Comparison of ENCODE assay signal across 22 cellular contexts in the genomic region with DNA sequence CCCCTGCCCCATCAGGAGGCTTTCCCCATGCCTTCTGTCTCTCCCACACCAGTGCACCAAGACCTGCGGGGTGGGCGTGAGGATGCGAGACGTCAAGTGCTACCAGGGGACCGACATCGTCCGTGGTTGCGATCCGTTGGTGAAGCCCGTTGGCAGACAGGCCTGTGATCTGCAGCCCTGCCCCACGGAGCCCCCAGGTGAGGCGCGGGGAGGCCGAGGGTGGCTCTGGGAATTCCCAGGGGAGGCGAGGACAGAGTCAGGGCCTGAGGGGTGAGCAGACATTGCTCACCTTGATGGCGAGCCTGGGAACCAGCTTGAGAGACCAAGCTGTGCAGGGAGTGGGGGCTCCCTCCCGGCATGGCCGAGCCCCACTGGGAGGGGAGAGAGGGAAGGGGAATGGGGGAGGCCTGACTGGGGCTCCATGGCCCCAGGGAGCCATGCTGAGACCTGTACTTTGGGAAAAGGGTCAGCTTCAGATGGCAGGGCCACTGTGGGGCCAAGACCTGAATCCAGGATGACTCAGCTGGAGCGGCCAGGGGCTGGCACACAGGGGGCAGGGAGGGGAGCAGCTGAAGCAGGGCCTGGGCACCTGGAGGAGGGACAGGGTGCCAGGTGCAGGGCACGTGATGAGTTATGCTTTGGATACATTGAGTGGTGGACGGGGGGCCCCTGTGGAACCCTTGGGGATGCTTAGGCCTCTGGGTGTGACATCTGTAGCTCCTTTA. TPM values are rescaled to one million over a fixed set of nuclear protein-coding genes. Genes with fewer than 3 reads are reported as not detected.
DNase-seq lines count a peak whose midpoint lies in the region; ATAC-seq, FAIRE-seq and TF ChIP-seq lines count a peak whose summit lies in the region.
"Had no signal": no experiment of that assay in that cellular context is flagged by ENCODE, and none has a peak within 500 bp of the region (broad histone marks: within the 10 kb centered on the region; RNA-seq: fewer than 3 reads in every experiment).

No MANE protein-coding gene starts in this region.

- no peak overlapping the region for H3K4me2 ChIP-seq in neuronal stem cell (ENCODE audit: insufficient read depth, low read length, poor library complexity, severe bottlenecking)

- no peak overlapping the region for H2AFZ ChIP-seq in neuronal stem cell (ENCODE audit: low read length)

- H2BK120ac ChIP-seq in neuronal stem cell (ENCODE audit: low read depth, low read length): no peak overlapping the region

- H3K79me1 ChIP-seq in neuronal stem cell (ENCODE audit: low read depth, low read length): no peaks in the 10 kb centered on the region

- no peak overlapping the region for H4K8ac ChIP-seq in neuronal stem cell (ENCODE audit: low read depth, low read length)

- no peak for TF ChIP-seq CTCF in heart left ventricle (IDR thresholded peaks at IDR 0.05)

- H3K27me3 ChIP-seq in right cardiac atrium (ENCODE audit: control insufficient read depth, insufficient read depth): no peaks in the 10 kb centered on the region
- H3K27me3 ChIP-seq in heart left ventricle: peaks cover 0 to 11% (median 0%) of the 10 kb centered on the region in 9 donors
- H3K27me3 ChIP-seq in neuronal stem cell (ENCODE audit: control insufficient read depth in 3 of 3, insufficient read depth in 3 of 3, low read depth in 1 of 3, low read length in 3 of 3): peaks cover 0 to 26% (median 0%) of the 10 kb centered on the region in 3 experiments
- H3K27me3 ChIP-seq: BE2C had no signal

- peaks cover 2% of the 10 kb centered on the region for H3K4me1 ChIP-seq in right cardiac atrium (ENCODE audit: control insufficient read depth, insufficient read depth, low read length)
- peaks cover 0 to 35% (median 14%) of the 10 kb centered on the region in 12 donors for H3K4me1 ChIP-seq in heart left ventricle
- H3K4me1 ChIP-seq in neuronal stem cell (ENCODE audit: control insufficient read depth in 2 of 2, insufficient read depth in 1 of 2, low read depth in 1 of 2, low read length in 2 of 2): peaks cover 3 to 6% of the 10 kb centered on the region in 2 donors

- no peak overlapping the region for H3K9ac ChIP-seq in neuronal stem cell (ENCODE audit: low read depth, low read length, poor library complexity)

- WGBS in right cardiac atrium: 96% methylated on average over 21 of the region's 21 CpGs
- 93 to 96% (median 95%) methylated on average over 17 to 21 of the region's 21 CpGs for WGBS in heart left ventricle, 4 donors
- no CpG with 5 or more reads among the region's 21 CpGs for WGBS in neuronal stem cell (ENCODE audit: extremely low coverage in 2 of 2, insufficient read length in 2 of 2, insufficient replicate concordance in 1 of 2), 2 donors

- H3K4ac ChIP-seq in neuronal stem cell (ENCODE audit: low read length): no peak overlapping the region

- TF ChIP-seq POLR2A in heart left ventricle (IDR thresholded peaks at IDR 0.05) (no peak), GM12892 (IDR thresholded peaks at IDR 0.05; ENCODE audit: low read depth, low read length) (no peak)

- peak overlapping the region; percentile 90 for H3K18ac ChIP-seq in neuronal stem cell (ENCODE audit: low read length)

- intact Hi-C loops in right cardiac atrium (cut with DNase I): no loop called here
- intact Hi-C loops in heart left ventricle (cut with DNase I): loop anchor here in 1 of 10 donors (5.0 kb wide), 1 partner anchor 37 kb away; no protein-coding TSS in a partner anchor

- no peak overlapping the region for H2BK12ac ChIP-seq in neuronal stem cell (ENCODE audit: low read length)

- peak overlapping the region; percentile 46 for H2AK5ac ChIP-seq in neuronal stem cell (ENCODE audit: low read depth, low read length)

- ATAC-seq in right cardiac atrium: no peak
- no peak for ATAC-seq in heart left ventricle
- no peak for ATAC-seq in HG03460 (IDR thresholded peaks at IDR 0.05; ENCODE audit: unreplicated experiment)
- ATAC-seq: HCT116 had no signal

- H4K91ac ChIP-seq in neuronal stem cell (ENCODE audit: low read depth, low read length, poor library complexity): no peak overlapping the region

- H3K23ac ChIP-seq in neuronal stem cell (ENCODE audit: low read depth, low read length, poor library complexity): peak overlapping the region; percentile 91

- H3K36me3 ChIP-seq in heart left ventricle (peaks cover 0 to 21% (median 0%) of the 10 kb centered on the region in 9 donors), neuronal stem cell (replicated peaks in 1 of 2; ENCODE audit: control insufficient read depth in 2 of 2, insufficient read depth in 2 of 2, low read length in 2 of 2) (no peaks in the 10 kb centered on the region)

- H3K9me3 ChIP-seq in right cardiac atrium (ENCODE audit: control insufficient read depth, low read length) (no peaks in the 10 kb centered on the region), heart left ventricle (no peaks in the 10 kb centered on the region), neuronal stem cell (replicated peaks in 1 of 2; ENCODE audit: control insufficient read depth in 2 of 2, insufficient read depth in 1 of 2, low read depth in 1 of 2, low read length in 2 of 2) (no peaks in the 10 kb centered on the region)
- H3K9me3 ChIP-seq: BE2C had no signal

- H3K4me3 ChIP-seq in right cardiac atrium (ENCODE audit: low read length) (no peak overlapping the region), heart left ventricle (no peak overlapping the region), neuronal stem cell (ENCODE audit: low read length in 2 of 2) (no peak overlapping the region)

- DNase-seq in right cardiac atrium (peak in 2 of 3 donors; percentile 61 to 71), heart left ventricle (no peak), NAMALWA (ENCODE audit: low spot score) (peak; percentile 45), neuronal stem cell (ENCODE audit: low spot score) (no peak), MV-4-11 (lab: John Stamatoyannopoulos, UW) (no peak), GM12892 (ENCODE audit: insufficient read length) (no peak)
- DNase-seq: ACHN; BE2C; Calu3; CD4-positive, alpha-beta memory T cell; DMS79; GDM1; GOT3; H7; HFFc6; KG1 had no signal

- no peak overlapping the region for H2BK5ac ChIP-seq in neuronal stem cell (ENCODE audit: low read length)

- peak overlapping the region; percentile 30 for H2BK15ac ChIP-seq in neuronal stem cell (ENCODE audit: low read length)

- H3K27ac ChIP-seq in right cardiac atrium (ENCODE audit: low read length) (no peak overlapping the region), heart left ventricle (no peak overlapping the region), neuronal stem cell (replicated peaks; ENCODE audit: low read length) (no peak overlapping the region)

- FAIRE-seq in GM12892 (lab: Jason Lieb, UNC): no peak
- FAIRE-seq: A204.1 had no signal

- peak overlapping the region; percentile 56 for H3K14ac ChIP-seq in neuronal stem cell (ENCODE audit: low read length)

RNA-seq across cellular contexts. Expression of a gene that starts 35.2 kb away (rescaled TPM):
- total RNA-seq in right cardiac atrium (1 to 10 TPM; 1.2 to 5.4 (median 1.4) TPM), heart left ventricle (not detected)
- polyA plus RNA-seq in right cardiac atrium (2.0 TPM), heart left ventricle (under 1 TPM in 1 of 2 donors, not detected in 1; 0.08 TPM)
- 0.18 TPM for polyA plus RNA-seq in neuronal stem cell (2013, experiment 1 of 2)
- polyA plus RNA-seq in neuronal stem cell (2013, experiment 2 of 2): 0.12 TPM
- polyA plus RNA-seq in GM12892 (2012; ENCODE audit: missing spikeins): not detected
- total RNA-seq: Calu3; CD4-positive, alpha-beta memory T cell; Daoy; HFFc6; HT-29 had no signal
- polyA plus RNA-seq: CD14-positive monocyte; CD4-positive, alpha-beta memory T cell had no signal

RNA-seq across cellular contexts. Expression of a gene that starts 39.4 kb away (rescaled TPM):
- total RNA-seq in right cardiac atrium (10 to 100 TPM; 30.3 to 90.2 (median 47.1) TPM), heart left ventricle (1 to 10 TPM; 2.3 to 5.1 (median 4.2) TPM)
- polyA plus RNA-seq in right cardiac atrium (37.3 TPM), heart left ventricle (1 to 10 TPM; 2.3 to 3.5 TPM)
- polyA plus RNA-seq in neuronal stem cell (2013, experiment 1 of 2): 0.17 TPM
- 0.15 TPM for polyA plus RNA-seq in neuronal stem cell (2013, experiment 2 of 2)
- polyA plus RNA-seq in GM12892 (2012; ENCODE audit: missing spikeins): not detected
- total RNA-seq: Daoy had no signal
- polyA plus RNA-seq: CD14-positive monocyte had no signal

RNA-seq across cellular contexts. Expression of a gene that starts 49.2 kb away (rescaled TPM):
- total RNA-seq in right cardiac atrium (not detected), heart left ventricle (not detected)
- polyA plus RNA-seq in right cardiac atrium (not detected), heart left ventricle (not detected)
- polyA plus RNA-seq in neuronal stem cell (2013, experiment 1 of 2): not detected
- not detected for polyA plus RNA-seq in neuronal stem cell (2013, experiment 2 of 2)
- not detected for polyA plus RNA-seq in GM12892 (2012; ENCODE audit: missing spikeins)
- total RNA-seq: Calu3; CD4-positive, alpha-beta memory T cell; Daoy; H7; HFFc6; HT-29 had no signal
- polyA plus RNA-seq: CD14-positive monocyte; CD4-positive, alpha-beta memory T cell had no signal

Comparison
In these comparisons a context has a peak if more than half of its experiments do, and no peak if none do; other contexts are left out.
1. DNase-seq: peak in right cardiac atrium (2 of 3) and NAMALWA (single experiment); none in heart left ventricle (0 of 5), neuronal stem cell (single experiment), MV-4-11 (single experiment) and GM12892 (single experiment).
2. RNA of a gene that starts 39.4 kb away (total RNA-seq): 30.3 to 90.2 TPM in right cardiac atrium; 2.3 to 5.1 TPM in heart left ventricle; every median in the first group is over 4 times any median in the second.